Comparison of ENCODE assay signal across 8 cellular contexts in the genomic region with DNA sequence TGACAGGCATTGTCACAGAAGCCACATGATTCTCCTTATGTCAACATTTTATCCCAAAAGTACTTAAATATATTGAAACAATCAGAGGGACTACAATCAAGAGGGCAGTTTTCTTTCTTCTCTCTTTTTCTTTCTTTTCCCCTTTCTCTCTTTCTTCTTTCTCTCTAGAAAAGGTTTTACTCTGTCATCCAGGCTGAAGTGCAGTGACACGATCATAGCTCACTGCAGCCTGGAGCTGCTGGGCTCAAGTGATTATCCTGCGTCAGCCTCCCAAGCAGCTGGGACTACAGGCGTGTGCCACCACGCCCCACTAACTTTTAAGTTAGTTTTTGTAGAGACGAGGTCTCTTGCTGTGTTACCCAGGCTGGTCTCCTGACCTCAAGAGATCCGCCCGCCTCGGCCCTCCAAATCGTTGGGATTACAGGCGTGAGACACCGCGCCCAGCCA. TPM values are rescaled to one million over a fixed set of nuclear protein-coding genes. Genes with fewer than 3 reads are reported as not detected.
DNase-seq lines count a peak whose midpoint lies in the region; ATAC-seq, FAIRE-seq and TF ChIP-seq lines count a peak whose summit lies in the region.

No MANE protein-coding gene starts in this region.

- ATAC-seq in stimulated activated naive CD8-positive, alpha-beta T cell treated with anti-CD3 and anti-CD28 coated beads, Interleukin-15, Interleukin-2, amounts not matched to agents 100 U/mL and 50 U/mL, for 24 hours, result no peak
- ATAC-seq in aorta (ENCODE audit: low FRiP score) (no peak), GM19023 (IDR thresholded peaks at IDR 0.05; ENCODE audit: unreplicated experiment) (no peak)

- no peak for FAIRE-seq in GM12892 (lab: Jason Lieb, UNC)

- no peak for TF ChIP-seq CTCF in mammary epithelial cell (conservative IDR thresholded peaks at IDR 0.05 in 1 of 2, IDR thresholded peaks at IDR 0.05 in 1 of 2; ENCODE audit: extremely low read depth in 1 of 2, insufficient read depth in 1 of 2, low read depth in 1 of 2, low read length in 2 of 2)

- no peak for DNase-seq in stimulated activated naive CD8-positive, alpha-beta T cell treated with anti-CD3 and anti-CD28 coated beads, Interleukin-15, Interleukin-2, amounts not matched to agents 100 U/mL and 50 U/mL, for 24 hours
- DNase-seq in mammary epithelial cell, result no peak
- peak; percentile 49 to 67 for DNase-seq in aorta
- DNase-seq in GM12892 (ENCODE audit: insufficient read length), result no peak
- DNase-seq in amygdala (lab: John Stamatoyannopoulos, UW), result no peak

- CTCF ChIA-PET in mammary epithelial cell (lab: Charles Lee; ENCODE audit: low non-redundant PET), result interaction anchor here (0.6 kb wide), 1 partner anchor 64 kb away, joined by 5 read pairs; no protein-coding TSS in a partner anchor

- peaks cover 19% of the 10 kb centered on the region for H3K27me3 Mint-ChIP-seq in stimulated activated naive CD8-positive, alpha-beta T cell treated with anti-CD3 and anti-CD28 coated beads, Interleukin-15, Interleukin-2, amounts not matched to agents 100 ng/mL and 50 ng/mL, for 24 hours

- peak overlapping the region; percentile 82 for H3K9ac ChIP-seq in mammary epithelial cell (ENCODE audit: insufficient read depth, low read length)
- peak overlapping the region; percentile 68 to 83 for H3K9ac ChIP-seq in mucosa of rectum (ENCODE audit: low read depth in 1 of 2, low read length in 2 of 2)

- H3K27ac ChIP-seq in mammary epithelial cell (ENCODE audit: insufficient read depth, low read depth, low read length) (peak overlapping the region; percentile 64), mucosa of rectum (ENCODE audit: low read depth in 2 of 2, low read length in 2 of 2) (peak overlapping the region; percentile 83 to 84), aorta (ENCODE audit: low read depth in 1 of 2, low read length in 2 of 2) (peak overlapping the region; percentile 58 to 71)

- peak overlapping the region; percentile 100 for H2AFZ ChIP-seq in mammary epithelial cell (ENCODE audit: low read depth, low read length)

- no peak for TF ChIP-seq POLR2A in GM12892 (IDR thresholded peaks at IDR 0.05; ENCODE audit: low read depth, low read length)

- intact Hi-C loops in mammary epithelial cell (cut with micrococcal nuclease) (no loop called here), aorta (cut with DNase I) (no loop called here)

- peaks cover 8% of the 10 kb centered on the region for H3K36me3 Mint-ChIP-seq in stimulated activated naive CD8-positive, alpha-beta T cell treated with anti-CD3 and anti-CD28 coated beads, Interleukin-15, Interleukin-2, amounts not matched to agents 100 ng/mL and 50 ng/mL, for 24 hours (ENCODE audit: low read depth)

- peak overlapping the region; percentile 72 for H3K27ac Mint-ChIP-seq in stimulated activated naive CD8-positive, alpha-beta T cell treated with anti-CD3 and anti-CD28 coated beads, Interleukin-15, Interleukin-2, amounts not matched to agents 100 ng/mL and 50 ng/mL, for 24 hours

- peak overlapping the region; percentile 82 for H3K4me3 Mint-ChIP-seq in stimulated activated naive CD8-positive, alpha-beta T cell treated with anti-CD3 and anti-CD28 coated beads, Interleukin-15, Interleukin-2, amounts not matched to agents 100 ng/mL and 50 ng/mL, for 24 hours

- BruUV-seq in mammary epithelial cell (replicated peaks; lab: Mats Ljungman, UMichigan), result no TSS peak

- H3K9me3 Mint-ChIP-seq in stimulated activated naive CD8-positive, alpha-beta T cell treated with anti-CD3 and anti-CD28 coated beads, Interleukin-15, Interleukin-2, amounts not matched to agents 100 ng/mL and 50 ng/mL, for 24 hours, result no peaks in the 10 kb centered on the region

- dilution Hi-C loops in mammary epithelial cell (cut with HindIII; ENCODE audit: low sequenced_read_pairs), result no loop called here

- peaks cover 43% of the 10 kb centered on the region for H3K4me1 Mint-ChIP-seq in stimulated activated naive CD8-positive, alpha-beta T cell treated with anti-CD3 and anti-CD28 coated beads, Interleukin-15, Interleukin-2, amounts not matched to agents 100 ng/mL and 50 ng/mL, for 24 hours (ENCODE audit: low read depth)

- no peaks in the 10 kb centered on the region for H3K27me3 ChIP-seq in mammary epithelial cell (ENCODE audit: insufficient read depth, low read length)
- no peaks in the 10 kb centered on the region for H3K27me3 ChIP-seq in mucosa of rectum (ENCODE audit: control insufficient read depth in 2 of 2, insufficient read depth in 2 of 2, low read length in 2 of 2)
- no peaks in the 10 kb centered on the region for H3K27me3 ChIP-seq in aorta (ENCODE audit: control insufficient read depth in 1 of 2, insufficient read depth in 2 of 2, low read length in 1 of 2)

- H3K36me3 ChIP-seq in mammary epithelial cell (ENCODE audit: insufficient read depth, low read length), result no peaks in the 10 kb centered on the region
- H3K36me3 ChIP-seq in mucosa of rectum (ENCODE audit: control insufficient read depth in 2 of 2, insufficient read depth in 2 of 2, low read length in 2 of 2), result no peaks in the 10 kb centered on the region
- no peaks in the 10 kb centered on the region for H3K36me3 ChIP-seq in aorta (ENCODE audit: control insufficient read depth in 1 of 2, insufficient read depth in 2 of 2, low read length in 1 of 2)

- peak overlapping the region; percentile 69 to 91 (median 90) for H3K4me3 ChIP-seq in mammary epithelial cell (replicated peaks in 1 of 3; ENCODE audit: insufficient read depth in 1 of 3, low read depth in 2 of 3, low read length in 3 of 3)
- peak overlapping the region; percentile 86 to 90 for H3K4me3 ChIP-seq in mucosa of rectum (ENCODE audit: low read length in 2 of 2)
- H3K4me3 ChIP-seq in aorta (ENCODE audit: low read length in 2 of 2), result no peak overlapping the region

- in situ Hi-C loops in mammary epithelial cell (cut with MboI; ENCODE audit: low sequenced_read_pairs in 2 of 2), result no loop called here

- peak overlapping the region; percentile 93 for H3K4me2 ChIP-seq in mammary epithelial cell (ENCODE audit: insufficient read depth, low read depth, low read length)

- 98% methylated on average over 12 of the region's 12 CpGs for WGBS in mammary epithelial cell (ENCODE audit: low coverage, missing lambda C conversion rate)
- WGBS in aorta, 2 donors, result 53 to 57% methylated on average over 12 of the region's 12 CpGs

- no peaks in the 10 kb centered on the region for H4K20me1 ChIP-seq in mammary epithelial cell (ENCODE audit: insufficient read depth, low read length)

- peaks cover 34% of the 10 kb centered on the region for H3K4me1 ChIP-seq in mammary epithelial cell (ENCODE audit: insufficient read depth, low read length)
- H3K4me1 ChIP-seq in mucosa of rectum (ENCODE audit: control insufficient read depth in 2 of 2, insufficient read depth in 2 of 2, low read length in 2 of 2), result peaks cover 2 to 22% of the 10 kb centered on the region in 2 donors
- no peaks in the 10 kb centered on the region for H3K4me1 ChIP-seq in aorta (ENCODE audit: control insufficient read depth in 1 of 2, insufficient read depth in 2 of 2, low read length in 2 of 2)

- H3K79me2 ChIP-seq in mammary epithelial cell (ENCODE audit: insufficient read depth, low read length), result peaks cover 36% of the 10 kb centered on the region

- H3K9me3 ChIP-seq in mammary epithelial cell (replicated peaks; ENCODE audit: insufficient read depth, low read length), result no peaks in the 10 kb centered on the region
- H3K9me3 ChIP-seq in mucosa of rectum (ENCODE audit: control insufficient read depth in 2 of 2, low read length in 2 of 2), result no peaks in the 10 kb centered on the region
- no peaks in the 10 kb centered on the region for H3K9me3 ChIP-seq in aorta (ENCODE audit: control insufficient read depth, low read length)

RNA-seq across cellular contexts. Expression of a gene that starts 1.0 kb away (rescaled TPM):
- total RNA-seq in mammary epithelial cell (10 to 100 TPM; 43.0 to 43.3 TPM), aorta (10 to 100 TPM; 43.2 to 54.8 TPM)
- polyA plus RNA-seq in mammary epithelial cell (20.3 TPM), aorta (10 to 100 TPM; 14.1 to 14.8 TPM)
- 38.5 TPM for polyA minus RNA-seq in mammary epithelial cell
- 46.3 TPM for polyA plus RNA-seq in GM12892 (2012; ENCODE audit: missing spikeins)

RNA-seq across cellular contexts. Expression of a gene that starts 18.8 kb away (rescaled TPM):
- 10 to 100 TPM in 1 of 2 donors, under 1 TPM in 1; 0.33 to 14.3 TPM for total RNA-seq in mammary epithelial cell
- polyA plus RNA-seq in mammary epithelial cell, result 4.0 TPM
- polyA minus RNA-seq in mammary epithelial cell, result 26.6 TPM
- total RNA-seq in aorta, result 1 to 10 TPM; 3.8 to 4.0 TPM
- 1 to 10 TPM; 1.9 to 5.5 TPM for polyA plus RNA-seq in aorta
- 2.4 TPM for polyA plus RNA-seq in GM12892 (2012; ENCODE audit: missing spikeins)

Comparison
In these comparisons a context has a peak if more than half of its experiments do, and no peak if none do; other contexts are left out.
1. DNase-seq: peak in aorta (2 of 2); none in stimulated activated naive CD8-positive, alpha-beta T cell treated with anti-CD3 and anti-CD28 coated beads, Interleukin-15, Interleukin-2, amounts not matched to agents 100 U/mL and 50 U/mL, for 24 hours (single experiment), mammary epithelial cell (single experiment), GM12892 (single experiment) and amygdala (0 of 56).
2. H3K4me3 ChIP-seq: peak in mammary epithelial cell (3 of 3) and mucosa of rectum (2 of 2); none in aorta (0 of 2).
3. Peak in every context shown above with its lines, with median percentiles within 50 percentile points of each other: H3K27ac ChIP-seq.